In the genomic region with DNA sequence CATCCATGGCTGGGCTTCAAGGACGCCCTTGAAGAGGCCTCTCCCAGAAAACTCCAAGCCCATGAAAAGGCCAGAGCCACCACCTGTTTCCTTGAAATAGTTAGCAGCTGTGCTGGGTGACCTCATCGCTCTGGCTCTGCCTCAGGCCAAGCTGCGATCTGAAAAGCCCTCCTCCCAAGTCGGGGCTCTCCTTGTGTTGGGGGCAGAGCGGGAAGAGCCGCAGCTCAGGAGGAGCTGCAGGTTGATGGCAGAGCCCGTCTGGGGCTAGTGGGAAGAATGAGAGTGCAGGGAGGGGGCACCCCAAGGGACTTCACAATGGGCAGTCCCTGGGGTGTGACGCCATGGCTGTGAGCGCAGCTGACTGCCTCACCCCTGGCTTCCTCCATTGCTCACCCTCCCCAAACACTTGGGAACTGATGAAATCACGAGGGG, we compare ENCODE assay signal across 11 cellular contexts. TPM values are rescaled to one million over a fixed set of nuclear protein-coding genes. Genes with fewer than 3 reads are reported as not detected.
A peak's percentile ranks its signal among the peaks of the same experiment; 100 is the strongest.
DNase-seq lines count a peak whose midpoint lies in the region; ATAC-seq and TF ChIP-seq lines count a peak whose summit lies in the region.
"Had no signal": no experiment of that assay in that cellular context is flagged by ENCODE, and none has a peak within 500 bp of the region (broad histone marks: within the 10 kb centered on the region; RNA-seq: fewer than 3 reads in every experiment).

No MANE protein-coding gene starts in this region.

- H3K4me3 ChIP-seq in fibroblast of the aortic adventitia (ENCODE audit: low read depth, low read length): no peak overlapping the region
- no peak overlapping the region for H3K4me3 ChIP-seq in body of pancreas
- H3K4me3 ChIP-seq: adrenal gland had no signal

- no peaks in the 10 kb centered on the region for H3K27me3 ChIP-seq in body of pancreas
- H3K27me3 ChIP-seq: adrenal gland had no signal

- H3K4me1 ChIP-seq in body of pancreas: peaks cover 10% of the 10 kb centered on the region
- H3K4me1 ChIP-seq: adrenal gland had no signal

- no peaks in the 10 kb centered on the region for H3K36me3 ChIP-seq in body of pancreas (replicated peaks in 1 of 2; ENCODE audit: insufficient read depth in 1 of 2, low read depth in 2 of 2)
- H3K36me3 ChIP-seq: adrenal gland had no signal

- TF ChIP-seq CTCF in fibroblast of the aortic adventitia (IDR thresholded peaks at IDR 0.05; ENCODE audit: insufficient read depth, low read length) (no peak), body of pancreas (IDR thresholded peaks at IDR 0.05) (no peak)

- no peaks in the 10 kb centered on the region for H3K9me3 ChIP-seq in body of pancreas
- H3K9me3 ChIP-seq: adrenal gland had no signal

- WGBS in body of pancreas, 2 donors: 59 to 67% methylated on average over 9 to 10 of the region's 10 CpGs

- no peak overlapping the region for H3K27ac ChIP-seq in body of pancreas
- H3K27ac ChIP-seq: adrenal gland had no signal

- no peak for TF ChIP-seq POLR2A in body of pancreas (IDR thresholded peaks at IDR 0.05)

- DNase-seq in NCI-H345 treated with DMSO at 0.1 percent for 48 hours (lab: John Stamatoyannopoulos, UW; ENCODE audit: unreplicated experiment): peak; percentile 84
- DNase-seq in fibroblast of the aortic adventitia (ENCODE audit: low read depth): peak; percentile 61
- peak; percentile 70 for DNase-seq in sciatic nerve (ENCODE audit: low spot score)
- no peak for DNase-seq in mucosa of gallbladder (ENCODE audit: low spot score)
- no peak for DNase-seq in body of pancreas
- DNase-seq: activated CD4-positive, alpha-beta T cell treated with anti-CD3 and anti-CD28 coated beads, Interleukin-2, amount 10 ng/mL, durations not matched to agents 7 days and 5 days; adrenal gland; SIG-M5 had no signal

- intact Hi-C loops in sciatic nerve (cut with DNase I) (loop anchor here (5.0 kb wide), 1 partner anchor 183 kb away; no protein-coding TSS in a partner anchor), body of pancreas (cut with DNase I) (loop anchor here (10.0 kb wide), 1 partner anchor 445 kb away; no protein-coding TSS in a partner anchor)

- ATAC-seq in GM18868 (IDR thresholded peaks at IDR 0.05; ENCODE audit: unreplicated experiment) (peak; percentile 38), sciatic nerve (peak; percentile 81), GM21360 (IDR thresholded peaks at IDR 0.05; ENCODE audit: unreplicated experiment) (no peak), body of pancreas (no peak), GM18520 (IDR thresholded peaks at IDR 0.05; ENCODE audit: unreplicated experiment) (no peak)

RNA-seq across cellular contexts. Expression of gene STON2, which starts 50.0 kb away (rescaled TPM):
- total RNA-seq in fibroblast of the aortic adventitia (ENCODE audit: low replicate concordance) (3.3 and 4.5 TPM in 2 replicates), sciatic nerve (54.4 TPM), mucosa of gallbladder (41.3 TPM), body of pancreas (10 to 100 TPM in 1 of 2 donors, 1 to 10 TPM in 1; 6.6 to 16.6 TPM)

Comparison
In these comparisons a context has a peak if more than half of its experiments do, and no peak if none do; other contexts are left out.
1. ATAC-seq: peak in GM18868 (single experiment) and sciatic nerve (single experiment); none in GM21360 (single experiment), body of pancreas (single experiment) and GM18520 (single experiment).
2. DNase-seq: peak in NCI-H345 treated with DMSO at 0.1 percent for 48 hours (single experiment), fibroblast of the aortic adventitia (single experiment) and sciatic nerve (single experiment); none in mucosa of gallbladder (single experiment) and body of pancreas (0 of 4).